Comparison of ENCODE assay signal across 19 cellular contexts in genomic region chr17:67125417-67125816, GRCh38.
A peak's percentile ranks its signal among the peaks of the same experiment; 100 is the strongest.
DNase-seq lines count a peak whose midpoint lies in the region; ATAC-seq lines count a peak whose summit lies in the region.
"Had no signal": no experiment of that assay in that cellular context is flagged by ENCODE, and none has a peak within 500 bp of the region (broad histone marks: within the 10 kb centered on the region; RNA-seq: fewer than 3 reads in every experiment).

No MANE protein-coding gene starts in this region.

- no peaks in the 10 kb centered on the region for H3K27me3 ChIP-seq in CD4-positive, alpha-beta memory T cell (ENCODE audit: insufficient read depth, low read length)
- H3K27me3 ChIP-seq in GM23248 (replicated peaks; ENCODE audit: insufficient read depth) (no peaks in the 10 kb centered on the region), neuronal stem cell (ENCODE audit: control insufficient read depth in 3 of 3, insufficient read depth in 3 of 3, low read depth in 1 of 3, low read length in 3 of 3) (no peaks in the 10 kb centered on the region)
- H3K27me3 ChIP-seq: sigmoid colon, transverse colon had no signal

- no peak overlapping the region for H3K4ac ChIP-seq in neuronal stem cell (ENCODE audit: low read length)

- H2BK15ac ChIP-seq in neuronal stem cell (ENCODE audit: low read length) = no peak overlapping the region

- in situ Hi-C loops in GM23248 (cut with MboI) = no loop called here

- H4K8ac ChIP-seq in neuronal stem cell (ENCODE audit: low read depth, low read length) = no peak overlapping the region

- peaks cover 23% of the 10 kb centered on the region for H3K36me3 ChIP-seq in CD4-positive, alpha-beta memory T cell (ENCODE audit: insufficient read depth, low read length)
- H3K36me3 ChIP-seq in GM23248 (ENCODE audit: low read depth) (peaks cover 41% of the 10 kb centered on the region), neuronal stem cell (replicated peaks in 1 of 2; ENCODE audit: control insufficient read depth in 2 of 2, insufficient read depth in 2 of 2, low read length in 2 of 2) (peaks cover 3 to 70% of the 10 kb centered on the region in 2 donors)

- H3K27ac ChIP-seq in CD4-positive, alpha-beta memory T cell (ENCODE audit: low read depth, low read length) = no peak overlapping the region
- H3K27ac ChIP-seq in GM23248 (no peak overlapping the region), neuronal stem cell (replicated peaks; ENCODE audit: low read length) (no peak overlapping the region)
- H3K27ac ChIP-seq: sigmoid colon, transverse colon had no signal

- H2BK5ac ChIP-seq in neuronal stem cell (ENCODE audit: low read length) = no peak overlapping the region

- H3K9ac ChIP-seq in GM23248 = no peak overlapping the region
- H3K9ac ChIP-seq in neuronal stem cell (ENCODE audit: low read depth, low read length, poor library complexity) = no peak overlapping the region

- H3K4me1 ChIP-seq in CD4-positive, alpha-beta memory T cell (ENCODE audit: insufficient read depth, low read length) = no peaks in the 10 kb centered on the region
- H3K4me1 ChIP-seq in GM23248 (ENCODE audit: insufficient read depth) = no peaks in the 10 kb centered on the region
- no peaks in the 10 kb centered on the region for H3K4me1 ChIP-seq in neuronal stem cell (ENCODE audit: control insufficient read depth in 2 of 2, insufficient read depth in 1 of 2, low read depth in 1 of 2, low read length in 2 of 2)
- H3K4me1 ChIP-seq: Caco-2 had no signal

- H3K4me3 ChIP-seq in CD4-positive, alpha-beta memory T cell (ENCODE audit: low read length in 2 of 2) = no peak overlapping the region
- no peak overlapping the region for H3K4me3 ChIP-seq in GM23248
- no peak overlapping the region for H3K4me3 ChIP-seq in neuronal stem cell (ENCODE audit: low read length in 2 of 2)
- H3K4me3 ChIP-seq: sigmoid colon, transverse colon had no signal

- POLR2A ChIA-PET in CD4-positive, alpha-beta memory T cell (lab: Charles Lee; ENCODE audit: partially characterized antibody) = no interaction called here

- CTCF ChIA-PET in CD4-positive, alpha-beta memory T cell (lab: Charles Lee; ENCODE audit: partially characterized antibody) = no interaction called here

- H3K14ac ChIP-seq in neuronal stem cell (ENCODE audit: low read length) = no peak overlapping the region

- H3K23ac ChIP-seq in neuronal stem cell (ENCODE audit: low read depth, low read length, poor library complexity) = no peak overlapping the region

- intact Hi-C loops in CD4-positive, alpha-beta memory T cell (cut with micrococcal nuclease) = no loop called here

- no peak overlapping the region for H3K4me2 ChIP-seq in GM23248 (ENCODE audit: unreplicated experiment)
- no peak overlapping the region for H3K4me2 ChIP-seq in neuronal stem cell (ENCODE audit: insufficient read depth, low read length, poor library complexity, severe bottlenecking)

- H2AK5ac ChIP-seq in neuronal stem cell (ENCODE audit: low read depth, low read length) = no peak overlapping the region

- ATAC-seq in T-helper 17 cell (no peak), left lobe of liver (peak; percentile 42), HG03280 (IDR thresholded peaks at IDR 0.05; ENCODE audit: unreplicated experiment) (no peak)
- ATAC-seq: activated CD8-positive, alpha-beta T cell treated with anti-CD3 and anti-CD28 coated beads for 36 hours; T-cell had no signal

- H3K4me1 Mint-ChIP-seq in CD4-positive, alpha-beta memory T cell = peaks cover 0 to 9% (median 6%) of the 10 kb centered on the region in 4 donors
- peaks cover 10% of the 10 kb centered on the region for H3K4me1 Mint-ChIP-seq in T-helper 17 cell

- no peaks in the 10 kb centered on the region for H4K20me1 ChIP-seq in GM23248 (ENCODE audit: insufficient read depth)

- DNase-seq in CD4-positive, alpha-beta memory T cell = no peak
- DNase-seq in GM23248 = peak; percentile 32
- no peak for DNase-seq in T-helper 17 cell
- DNase-seq in left lobe of liver (ENCODE audit: low spot score) = no peak
- DNase-seq in neuronal stem cell (ENCODE audit: low spot score) = no peak
- no peak for DNase-seq in Ammon's horn (ENCODE audit: low spot score)
- no peak for DNase-seq in NCI-H1436 (lab: John Stamatoyannopoulos, UW)
- DNase-seq: activated CD8-positive, alpha-beta T cell treated with anti-CD3 and anti-CD28 coated beads for 36 hours; activated naive CD4-positive, alpha-beta T cell treated with anti-CD3 and anti-CD28 coated beads, Interleukin-2, amount 10 ng/mL, durations not matched to agents 7 days and 5 days; activated T-cell treated with anti-CD3 and anti-CD28 coated beads, Interleukin-2, amount 50 U/mL, for 24 hours; Caco-2; H7; NCI-H446 treated with DMSO at 0.1 percent for 48 hours; sigmoid colon; stimulated activated CD4-positive, alpha-beta T cell treated with anti-CD3 and anti-CD28 coated beads, Interleukin-1b, Interleukin-23, amount 100 ng/mL, for 48 hours; T-cell; transverse colon had no signal

- H3K9me3 Mint-ChIP-seq in CD4-positive, alpha-beta memory T cell = no peaks in the 10 kb centered on the region
- H3K9me3 Mint-ChIP-seq: activated CD8-positive, alpha-beta T cell treated with anti-CD3 and anti-CD28 coated beads for 36 hours; activated naive CD4-positive, alpha-beta T cell treated with anti-CD3 and anti-CD28 coated beads, Interleukin-2, amount 10 ng/mL, durations not matched to agents 7 days and 5 days; activated T-cell treated with anti-CD3 and anti-CD28 coated beads, Interleukin-2, amount 50 U/mL, for 24 hours; IgD-negative memory B cell; T-cell had no signal

- 67 to 70% methylated on average over 1 of the region's 1 CpG for WGBS in GM23248 (ENCODE audit: low coverage in 1 of 2, low lambda C conversion rate in 2 of 2, missing lambda C conversion rate in 2 of 2), 2 experiments
- no CpG with 5 or more reads among the region's 1 CpG for WGBS in neuronal stem cell (ENCODE audit: extremely low coverage in 2 of 2, insufficient read length in 2 of 2, insufficient replicate concordance in 1 of 2), 2 donors

- H4K91ac ChIP-seq in neuronal stem cell (ENCODE audit: low read depth, low read length, poor library complexity) = no peak overlapping the region

- H3K9me3 ChIP-seq in CD4-positive, alpha-beta memory T cell (ENCODE audit: control insufficient read depth in 1 of 2, low read length in 2 of 2) = no peaks in the 10 kb centered on the region
- H3K9me3 ChIP-seq in GM23248 (ENCODE audit: low read depth) (no peaks in the 10 kb centered on the region), T-helper 17 cell (ENCODE audit: control insufficient read depth, low read length, poor library complexity, severe bottlenecking) (no peaks in the 10 kb centered on the region), neuronal stem cell (replicated peaks in 1 of 2; ENCODE audit: control insufficient read depth in 2 of 2, insufficient read depth in 1 of 2, low read depth in 1 of 2, low read length in 2 of 2) (no peaks in the 10 kb centered on the region)
- H3K9me3 ChIP-seq: Caco-2, sigmoid colon, transverse colon had no signal

- peak overlapping the region in 4 of 7 donors; percentile 7 to 70 (median 28) for H3K27ac Mint-ChIP-seq in CD4-positive, alpha-beta memory T cell
- H3K27ac Mint-ChIP-seq in T-helper 17 cell = peak overlapping the region; percentile 39
- H3K27ac Mint-ChIP-seq: activated CD8-positive, alpha-beta T cell treated with anti-CD3 and anti-CD28 coated beads for 36 hours had no signal

- no peaks in the 10 kb centered on the region for H3F3A ChIP-seq in GM23248 (ENCODE audit: insufficient read depth)

- peaks cover 32 to 54% of the 10 kb centered on the region in 2 donors for H3K36me3 Mint-ChIP-seq in CD4-positive, alpha-beta memory T cell
- H3K36me3 Mint-ChIP-seq in T-helper 17 cell (ENCODE audit: low read depth) = peaks cover 2% of the 10 kb centered on the region

- H3K27me3 Mint-ChIP-seq in CD4-positive, alpha-beta memory T cell = no peaks in the 10 kb centered on the region
- H3K27me3 Mint-ChIP-seq in T-helper 17 cell = no peaks in the 10 kb centered on the region
- H3K27me3 Mint-ChIP-seq: activated CD8-positive, alpha-beta T cell treated with anti-CD3 and anti-CD28 coated beads for 36 hours; activated naive CD4-positive, alpha-beta T cell treated with anti-CD3 and anti-CD28 coated beads, Interleukin-2, amount 10 ng/mL, durations not matched to agents 7 days and 5 days; activated T-cell treated with anti-CD3 and anti-CD28 coated beads, Interleukin-2, amount 50 U/mL, for 24 hours; IgD-negative memory B cell; T-cell had no signal

- H3K4me3 Mint-ChIP-seq in CD4-positive, alpha-beta memory T cell = no peak overlapping the region
- no peak overlapping the region for H3K4me3 Mint-ChIP-seq in T-helper 17 cell
- H3K4me3 Mint-ChIP-seq: activated CD8-positive, alpha-beta T cell treated with anti-CD3 and anti-CD28 coated beads for 36 hours; activated naive CD4-positive, alpha-beta T cell treated with anti-CD3 and anti-CD28 coated beads, Interleukin-2, amount 10 ng/mL, durations not matched to agents 7 days and 5 days; activated T-cell treated with anti-CD3 and anti-CD28 coated beads, Interleukin-2, amount 50 U/mL, for 24 hours; IgD-negative memory B cell; T-cell had no signal

- H2BK12ac ChIP-seq in neuronal stem cell (ENCODE audit: low read length) = no peak overlapping the region

- no peak overlapping the region for H2BK120ac ChIP-seq in neuronal stem cell (ENCODE audit: low read depth, low read length)

- H3K18ac ChIP-seq in neuronal stem cell (ENCODE audit: low read length) = no peak overlapping the region

- H3K79me1 ChIP-seq in neuronal stem cell (ENCODE audit: low read depth, low read length) = no peaks in the 10 kb centered on the region

- no peaks in the 10 kb centered on the region for H3K79me2 ChIP-seq in GM23248 (ENCODE audit: insufficient read depth)

- H2AFZ ChIP-seq in GM23248 = no peak overlapping the region
- no peak overlapping the region for H2AFZ ChIP-seq in neuronal stem cell (ENCODE audit: low read length)

- H3K9me2 ChIP-seq in GM23248 (ENCODE audit: insufficient read depth) = no peaks in the 10 kb centered on the region
